Comparison of ENCODE assay signal across 29 cellular contexts in genomic region chr1:204992940-204993339, GRCh38. TPM values are rescaled to one million over a fixed set of nuclear protein-coding genes. Genes with fewer than 3 reads are reported as not detected.
DNase-seq lines count a peak whose midpoint lies in the region; ATAC-seq and TF ChIP-seq lines count a peak whose summit lies in the region.
"Had no signal": no experiment of that assay in that cellular context is flagged by ENCODE, and none has a peak within 500 bp of the region (broad histone marks: within the 10 kb centered on the region; RNA-seq: fewer than 3 reads in every experiment).

No MANE protein-coding gene starts in this region.

- WGBS in upper lobe of left lung, 2 donors: 86 to 87% methylated on average over 9 to 11 of the region's 11 CpGs

- H3K9me3 ChIP-seq in lower lobe of right lung: no peaks in the 10 kb centered on the region
- no peaks in the 10 kb centered on the region for H3K9me3 ChIP-seq in upper lobe of left lung
- H3K9me3 ChIP-seq: adrenal gland, esophagus squamous epithelium, MG63, prostate gland, SJSA1, tibial nerve had no signal

- ATAC-seq in stimulated activated naive CD8-positive, alpha-beta T cell treated with anti-CD3 and anti-CD28 coated beads, Interleukin-15, amount 100 ng/mL, for 72 hours: no peak
- ATAC-seq in lower lobe of right lung (no peak), upper lobe of left lung (ENCODE audit: low FRiP score in 2 of 2) (no peak), omental fat pad (ENCODE audit: low FRiP score) (no peak)
- ATAC-seq: K562, sciatic nerve had no signal

- H3K27ac ChIP-seq in angular gyrus (ENCODE audit: low read depth, low read length) (peak overlapping the region; percentile 100), lower lobe of right lung (peak overlapping the region; percentile 46), upper lobe of left lung (peak overlapping the region; percentile 40 to 82 (median 69))
- H3K27ac ChIP-seq: adrenal gland, esophagus squamous epithelium, prostate gland, SJSA1 had no signal

- H3K36me3 ChIP-seq in lower lobe of right lung (no peaks in the 10 kb centered on the region), upper lobe of left lung (no peaks in the 10 kb centered on the region)
- H3K36me3 ChIP-seq: MG63, prostate gland, SJSA1, tibial nerve had no signal

- TF ChIP-seq POLR2A in upper lobe of left lung (IDR thresholded peaks at IDR 0.05): no peak

- no peaks in the 10 kb centered on the region for H3K27me3 Mint-ChIP-seq in stimulated activated naive CD8-positive, alpha-beta T cell treated with anti-CD3 and anti-CD28 coated beads, Interleukin-15, Interleukin-2, amounts not matched to agents 100 ng/mL and 50 ng/mL, for 24 hours
- H3K27me3 Mint-ChIP-seq in stimulated activated naive CD8-positive, alpha-beta T cell treated with anti-CD3 and anti-CD28 coated beads, Interleukin-15, amount 100 ng/mL, for 72 hours: peaks cover 8% of the 10 kb centered on the region

- H3K36me3 Mint-ChIP-seq in stimulated activated naive CD8-positive, alpha-beta T cell treated with anti-CD3 and anti-CD28 coated beads, Interleukin-15, Interleukin-2, amounts not matched to agents 100 ng/mL and 50 ng/mL, for 24 hours (ENCODE audit: low read depth): no peaks in the 10 kb centered on the region

- no peaks in the 10 kb centered on the region for H3K9me3 Mint-ChIP-seq in stimulated activated naive CD8-positive, alpha-beta T cell treated with anti-CD3 and anti-CD28 coated beads, Interleukin-15, Interleukin-2, amounts not matched to agents 100 ng/mL and 50 ng/mL, for 24 hours
- H3K9me3 Mint-ChIP-seq in stimulated activated naive CD8-positive, alpha-beta T cell treated with anti-CD3 and anti-CD28 coated beads, Interleukin-15, amount 100 ng/mL, for 72 hours: no peaks in the 10 kb centered on the region

- H3K4me1 ChIP-seq in lower lobe of right lung (no peaks in the 10 kb centered on the region), upper lobe of left lung (no peaks in the 10 kb centered on the region)
- H3K4me1 ChIP-seq: adrenal gland, prostate gland, SJSA1 had no signal

- no peak overlapping the region for H3K4me3 Mint-ChIP-seq in stimulated activated naive CD8-positive, alpha-beta T cell treated with anti-CD3 and anti-CD28 coated beads, Interleukin-15, Interleukin-2, amounts not matched to agents 100 ng/mL and 50 ng/mL, for 24 hours
- H3K4me3 Mint-ChIP-seq in stimulated activated naive CD8-positive, alpha-beta T cell treated with anti-CD3 and anti-CD28 coated beads, Interleukin-15, amount 100 ng/mL, for 72 hours: no peak overlapping the region

- TF ChIP-seq EP300 in upper lobe of left lung (IDR thresholded peaks at IDR 0.05): no peak

- peak overlapping the region; percentile 32 for H3K27ac Mint-ChIP-seq in stimulated activated naive CD8-positive, alpha-beta T cell treated with anti-CD3 and anti-CD28 coated beads, Interleukin-15, Interleukin-2, amounts not matched to agents 100 ng/mL and 50 ng/mL, for 24 hours
- peak overlapping the region in 1 of 2 donors; percentile 27 for H3K27ac Mint-ChIP-seq in stimulated activated naive CD8-positive, alpha-beta T cell treated with anti-CD3 and anti-CD28 coated beads, Interleukin-15, amount 100 ng/mL, for 72 hours

- H3K27me3 ChIP-seq in lower lobe of right lung (ENCODE audit: low read depth) (no peaks in the 10 kb centered on the region), upper lobe of left lung (no peaks in the 10 kb centered on the region)
- H3K27me3 ChIP-seq: adrenal gland, MG63, SJSA1, tibial nerve had no signal

- H3K4me1 Mint-ChIP-seq in stimulated activated naive CD8-positive, alpha-beta T cell treated with anti-CD3 and anti-CD28 coated beads, Interleukin-15, Interleukin-2, amounts not matched to agents 100 ng/mL and 50 ng/mL, for 24 hours (ENCODE audit: low read depth): peaks cover 14% of the 10 kb centered on the region
- peaks cover 25% of the 10 kb centered on the region for H3K4me1 Mint-ChIP-seq in stimulated activated naive CD8-positive, alpha-beta T cell treated with anti-CD3 and anti-CD28 coated beads, Interleukin-15, amount 100 ng/mL, for 72 hours

- DNase-seq in stimulated activated naive CD8-positive, alpha-beta T cell treated with anti-CD3 and anti-CD28 coated beads, Interleukin-15, amount 100 ng/mL, for 72 hours: no peak
- DNase-seq in lower lobe of right lung (no peak), upper lobe of left lung (no peak), KG1 (lab: John Stamatoyannopoulos, UW) (no peak), NCI-H2029 treated with DMSO at 0.1 percent for 48 hours (lab: John Stamatoyannopoulos, UW) (no peak), omental fat pad (ENCODE audit: low spot score) (no peak)
- DNase-seq: activated gamma-delta T cell; activated T-cell treated with anti-CD3 and anti-CD28 coated beads for 4 hours; DND-41; esophagus squamous epithelium; HCEC 1CT; hippocampal formation; mesendoderm; MG63; NCI-H1105 treated with DMSO at 0.1 percent for 48 hours; NCI-H345; NCI-H774; RPMI8226; stimulated activated CD4-positive, alpha-beta T cell treated with anti-CD3 and anti-CD28 coated beads, Interleukin-4, amount 100 ng/mL, for 24 hours had no signal

- no peak overlapping the region for H3K4me3 ChIP-seq in lower lobe of right lung
- H3K4me3 ChIP-seq in upper lobe of left lung: no peak overlapping the region
- H3K4me3 ChIP-seq: adrenal gland, esophagus squamous epithelium, K562, MG63, prostate gland, SJSA1, tibial nerve had no signal

- intact Hi-C loops in lower lobe of right lung (cut with DNase I): no loop called here

- no peak for TF ChIP-seq CTCF in lower lobe of right lung (IDR thresholded peaks at IDR 0.05)
- no peak for TF ChIP-seq CTCF in upper lobe of left lung (IDR thresholded peaks at IDR 0.05)
- no peak for TF ChIP-seq CTCF in omental fat pad (IDR thresholded peaks at IDR 0.05)

RNA-seq across cellular contexts. Expression of gene CNTN2, which starts 50.1 kb away (rescaled TPM):
- total RNA-seq in lower lobe of right lung: not detected
- not detected for total RNA-seq in upper lobe of left lung
- total RNA-seq in omental fat pad: under 1 TPM in 1 of 4 donors, not detected in 3; 0.47 TPM
- total RNA-seq: A673, HT1080, K562, SJSA1 had no signal

Comparison
In these comparisons a context has a peak if more than half of its experiments do, and no peak if none do; other contexts are left out.
1. H3K27ac ChIP-seq: peak in every context shown above with its lines; median percentile 100 in angular gyrus; 69 in upper lobe of left lung; 46 in lower lobe of right lung.